Comparison of ENCODE assay signal across 14 cellular contexts in genomic region chr2:152513029-152513428, GRCh38.
DNase-seq lines count a peak whose midpoint lies in the region; ATAC-seq, FAIRE-seq and TF ChIP-seq lines count a peak whose summit lies in the region.
"Had no signal": no experiment of that assay in that cellular context is flagged by ENCODE, and none has a peak within 500 bp of the region (broad histone marks: within the 10 kb centered on the region; RNA-seq: fewer than 3 reads in every experiment).

No MANE protein-coding gene starts in this region.

- no peak for TF ChIP-seq CTCF in PC-9 (conservative IDR thresholded peaks at IDR 0.05)
- no peak for TF ChIP-seq CTCF in brain microvascular endothelial cell (IDR thresholded peaks at IDR 0.05; ENCODE audit: low read depth, low read length, missing control alignments)
- TF ChIP-seq CTCF in psoas muscle (IDR thresholded peaks at IDR 0.05) = no peak

- DNase-seq in GM12892 (ENCODE audit: insufficient read length) (no peak), PC-9 (no peak), brain microvascular endothelial cell (no peak), psoas muscle (no peak), NCI-H748 (lab: John Stamatoyannopoulos, UW; ENCODE audit: unreplicated experiment) (no peak), GM19239 (ENCODE audit: insufficient read length, low spot score) (no peak)
- DNase-seq: DMS79, NCI-H1048, NCI-H1436 treated with DMSO at 0.1 percent for 48 hours, NCI-H2029 treated with DMSO at 0.1 percent for 48 hours, NCI-H510A, SHP77 treated with DMSO at 0.1 percent for 48 hours had no signal

- intact Hi-C loops in PC-9 (cut with micrococcal nuclease; ENCODE audit: unreplicated experiment) = no loop called here
- intact Hi-C loops in psoas muscle (cut with DNase I) = no loop called here

- H3K27me3 ChIP-seq in PC-9 (ENCODE audit: insufficient read depth, low read depth) = no peaks in the 10 kb centered on the region
- H3K27me3 ChIP-seq in brain microvascular endothelial cell (replicated peaks) = no peaks in the 10 kb centered on the region
- no peaks in the 10 kb centered on the region for H3K27me3 ChIP-seq in psoas muscle (ENCODE audit: insufficient read depth in 3 of 3, low read length in 2 of 3)

- H3K27ac ChIP-seq in PC-9 (peak overlapping the region; percentile 62), brain microvascular endothelial cell (peak overlapping the region; percentile 34), psoas muscle (peak overlapping the region; percentile 37)
- H3K27ac ChIP-seq: KMS-11 had no signal

- H3K79me2 ChIP-seq in PC-9 (ENCODE audit: low read depth) = peaks cover 68% of the 10 kb centered on the region

- POLR2A ChIA-PET in PC-9 (lab: Charles Lee; ENCODE audit: unreplicated experiment) = interaction anchor here (0.7 kb wide), 1 partner anchor 80 kb away, joined by 4 read pairs; no protein-coding TSS in a partner anchor

- no peak for ATAC-seq in psoas muscle
- no peak for ATAC-seq in HG03159 (IDR thresholded peaks at IDR 0.05; ENCODE audit: unreplicated experiment)

- CTCF ChIA-PET in PC-9 (lab: Charles Lee) = no interaction called here

- no peaks in the 10 kb centered on the region for H4K20me1 ChIP-seq in PC-9 (ENCODE audit: insufficient read depth)

- no peaks in the 10 kb centered on the region for H3K36me3 ChIP-seq in PC-9 (ENCODE audit: low read depth)
- no peaks in the 10 kb centered on the region for H3K36me3 ChIP-seq in brain microvascular endothelial cell (replicated peaks)
- H3K36me3 ChIP-seq in psoas muscle (ENCODE audit: insufficient read depth in 1 of 2, low read depth in 1 of 2) = no peaks in the 10 kb centered on the region

- no peak for TF ChIP-seq POLR2A in GM12892 (IDR thresholded peaks at IDR 0.05; ENCODE audit: low read depth, low read length)

- H3K9me3 ChIP-seq in PC-9 (ENCODE audit: insufficient read depth, low read depth) = no peaks in the 10 kb centered on the region
- H3K9me3 ChIP-seq in psoas muscle = no peaks in the 10 kb centered on the region

- BruUV-seq in PC-9 (replicated peaks; lab: Mats Ljungman, UMichigan) = no TSS peak

- H2AFZ ChIP-seq in PC-9 = no peak overlapping the region

- no peaks in the 10 kb centered on the region for H3K9me2 ChIP-seq in PC-9 (ENCODE audit: insufficient read depth)

- H3K4me3 ChIP-seq in PC-9 (no peak overlapping the region), brain microvascular endothelial cell (ENCODE audit: low read depth, low read length) (no peak overlapping the region), psoas muscle (no peak overlapping the region)

- H3K4me1 ChIP-seq in PC-9 (replicated peaks; ENCODE audit: insufficient read depth) (peaks cover 27% of the 10 kb centered on the region), psoas muscle (peaks cover 13% of the 10 kb centered on the region)

- FAIRE-seq in GM12892 (lab: Jason Lieb, UNC) = peak; percentile 36
- no peak for FAIRE-seq in GM19239 (lab: Jason Lieb, UNC)

- in situ Hi-C loops in brain microvascular endothelial cell (cut with HindIII; ENCODE audit: low pct_ligation_motif_present, low sequenced_read_pairs) = no loop called here

- peak overlapping the region; percentile 30; the same call in 1 of the 2 replicates for H3K4me2 ChIP-seq in PC-9
- H3K4me2 ChIP-seq: KMS-11 had no signal

- peaks cover 17% of the 10 kb centered on the region for H3F3A ChIP-seq in PC-9 (ENCODE audit: insufficient read depth, low read depth)

- WGBS in psoas muscle, 3 donors = 92 to 94% (median 93%) methylated on average over 4 of the region's 4 CpGs
